ENCODE assay signal across 18 cellular contexts in the genomic region with DNA sequence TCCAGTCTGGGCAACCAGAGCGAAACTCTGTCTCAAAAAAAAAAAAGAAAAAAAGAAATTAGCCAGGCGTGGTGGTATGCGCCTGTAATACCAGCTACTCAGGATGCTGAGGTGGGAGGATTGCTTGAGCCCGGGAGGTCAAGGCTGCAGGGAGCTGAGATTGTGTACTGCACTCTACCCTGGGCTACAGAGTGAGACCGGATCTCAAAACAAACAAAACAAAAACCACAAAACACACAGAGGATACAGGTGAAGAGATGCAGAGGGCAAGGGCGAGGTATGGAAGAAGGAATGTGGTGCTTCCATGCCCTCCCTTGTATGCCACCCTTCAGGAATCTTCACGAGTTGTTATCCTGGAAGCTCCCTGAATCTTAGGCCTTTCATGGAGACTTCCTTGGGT.
DNase-seq lines count a peak whose midpoint lies in the region; ATAC-seq and TF ChIP-seq lines count a peak whose summit lies in the region.
"Had no signal": no experiment of that assay in that cellular context is flagged by ENCODE, and none has a peak within 500 bp of the region (broad histone marks: within the 10 kb centered on the region; RNA-seq: fewer than 3 reads in every experiment).

No MANE protein-coding gene starts in this region.

- H3K9me3 ChIP-seq in PC-3 (ENCODE audit: low read length) (no peaks in the 10 kb centered on the region), right cardiac atrium (ENCODE audit: control insufficient read depth, low read length) (no peaks in the 10 kb centered on the region)
- H3K9me3 ChIP-seq: A549 had no signal

- no peaks in the 10 kb centered on the region for H3K36me3 ChIP-seq in PC-3 (ENCODE audit: low read depth, low read length)

- no peak overlapping the region for H2AFZ ChIP-seq in PC-3 (ENCODE audit: low read length)
- H2AFZ ChIP-seq: GM23338 had no signal

- H3K9ac ChIP-seq in PC-3 (ENCODE audit: low read length): no peak overlapping the region

- no peak overlapping the region for H3K4me3 ChIP-seq in PC-3 (ENCODE audit: low read length)
- no peak overlapping the region for H3K4me3 ChIP-seq in right cardiac atrium (ENCODE audit: low read length)
- H3K4me3 ChIP-seq: A549, GM23338 had no signal

- H3K9me3 Mint-ChIP-seq in activated naive CD4-positive, alpha-beta T cell treated with anti-CD3 and anti-CD28 coated beads, Interleukin-2, amount 10 ng/mL, durations not matched to agents 7 days and 5 days: no peaks in the 10 kb centered on the region
- H3K9me3 Mint-ChIP-seq: CD4-positive, alpha-beta T cell; GM23338; HFFc6 had no signal

- peaks cover 23% of the 10 kb centered on the region for H3K27me3 Mint-ChIP-seq in activated naive CD4-positive, alpha-beta T cell treated with anti-CD3 and anti-CD28 coated beads, Interleukin-2, amount 10 ng/mL, durations not matched to agents 7 days and 5 days
- H3K27me3 Mint-ChIP-seq: CD4-positive, alpha-beta T cell had no signal

- H3F3A ChIP-seq in PC-3 (ENCODE audit: low read length, unreplicated experiment): no peaks in the 10 kb centered on the region

- DNase-seq in DMS53 (lab: John Stamatoyannopoulos, UW) (peak; percentile 59), DMS53 treated with DMSO at 0.1 percent for 48 hours (lab: John Stamatoyannopoulos, UW; ENCODE audit: unreplicated experiment) (no peak), PC-3 (peak; percentile 66), left kidney (ENCODE audit: low read depth, low spot score) (peak; percentile 66), right cardiac atrium (no peak)
- DNase-seq in activated naive CD4-positive, alpha-beta T cell treated with anti-CD3 and anti-CD28 coated beads, Interleukin-2, amount 10 ng/mL, durations not matched to agents 7 days and 5 days: no peak
- DNase-seq in activated naive CD4-positive, alpha-beta T cell (lab: John Stamatoyannopoulos, UW): no peak
- DNase-seq in stimulated activated CD4-positive, alpha-beta T cell treated with anti-CD3 and anti-CD28 coated beads, Interleukin-4, amount 100 ng/mL, for 24 hours: no peak
- DNase-seq: AML-193; CD4-positive, alpha-beta T cell; DMS153; GDM1; HFFc6 had no signal

- no peaks in the 10 kb centered on the region for H3K9me2 ChIP-seq in PC-3 (replicated peaks; ENCODE audit: low read length)

- H4K20me1 ChIP-seq in PC-3 (ENCODE audit: low read length): no peaks in the 10 kb centered on the region

- H3K27ac Mint-ChIP-seq in activated naive CD4-positive, alpha-beta T cell treated with anti-CD3 and anti-CD28 coated beads, Interleukin-2, amount 10 ng/mL, durations not matched to agents 7 days and 5 days: peak overlapping the region; percentile 71
- H3K27ac Mint-ChIP-seq: CD4-positive, alpha-beta T cell; GM23338; HFFc6 had no signal

- no peaks in the 10 kb centered on the region for H3K36me3 Mint-ChIP-seq in activated naive CD4-positive, alpha-beta T cell treated with anti-CD3 and anti-CD28 coated beads, Interleukin-2, amount 10 ng/mL, durations not matched to agents 7 days and 5 days

- 95% methylated on average over 7 of the region's 7 CpGs for WGBS in right cardiac atrium

- TF ChIP-seq CTCF in PC-3 (conservative IDR thresholded peaks at IDR 0.05; ENCODE audit: low read depth, low read length): no peak

- H3K4me1 Mint-ChIP-seq in activated naive CD4-positive, alpha-beta T cell treated with anti-CD3 and anti-CD28 coated beads, Interleukin-2, amount 10 ng/mL, durations not matched to agents 7 days and 5 days: peaks cover 9% of the 10 kb centered on the region

- no peak overlapping the region for H3K4me3 Mint-ChIP-seq in activated naive CD4-positive, alpha-beta T cell treated with anti-CD3 and anti-CD28 coated beads, Interleukin-2, amount 10 ng/mL, durations not matched to agents 7 days and 5 days
- H3K4me3 Mint-ChIP-seq: CD4-positive, alpha-beta T cell; GM23338; HFFc6 had no signal

- intact Hi-C loops in PC-3 (cut with micrococcal nuclease) (loop anchor here (5.0 to 10.0 kb wide), 3 partner anchors 222 to 630 kb away; a partner anchor contains a TSS), right cardiac atrium (cut with DNase I) (loop anchor here in 2 of 4 donors (5.0 to 10.0 kb wide), 2 partner anchors 230 to 438 kb away; no protein-coding TSS in a partner anchor)

- H3K4me1 ChIP-seq in PC-3 (ENCODE audit: insufficient read depth, low read length): peaks cover 10% of the 10 kb centered on the region
- H3K4me1 ChIP-seq in right cardiac atrium (ENCODE audit: control insufficient read depth, insufficient read depth, low read length): no peaks in the 10 kb centered on the region

- POLR2A ChIA-PET in PC-3 (lab: Charles Lee; ENCODE audit: unreplicated experiment): interaction anchor here (0.5 kb wide), 1 partner anchor 304 kb away, joined by 4 read pairs; no protein-coding TSS in a partner anchor

- no TSS peak for BruUV-seq in PC-3 (replicated peaks; lab: Mats Ljungman, UMichigan)

- H3K79me2 ChIP-seq in PC-3 (ENCODE audit: low read length): no peaks in the 10 kb centered on the region

- ATAC-seq in PC-3 (peak; percentile 68), right cardiac atrium (no peak)
- ATAC-seq: A549, GM23338, HCT116 had no signal

- H3K27ac ChIP-seq in PC-3 (ENCODE audit: low read length) (no peak overlapping the region), right cardiac atrium (ENCODE audit: low read length) (no peak overlapping the region)
- H3K27ac ChIP-seq: 22Rv1, A549, C4-2B had no signal

- H3K4me2 ChIP-seq in PC-3 (ENCODE audit: low read length): peak overlapping the region; percentile 39; the same call in 1 of the 2 replicates
- H3K4me2 ChIP-seq: A549, GM23338 had no signal

- CTCF ChIA-PET in activated naive CD4-positive, alpha-beta T cell treated with anti-CD3 and anti-CD28 coated beads, Interleukin-2, amount 10 ng/mL, durations not matched to agents 7 days and 5 days (lab: Charles Lee): no interaction called here
- CTCF ChIA-PET in PC-3 (lab: Charles Lee): interaction anchor here (0.6 kb wide), 2 partner anchors 38 to 293 kb away, joined by 3 to 4 read pairs; no protein-coding TSS in a partner anchor

- H3K27me3 ChIP-seq in PC-3 (ENCODE audit: low read length): no peaks in the 10 kb centered on the region
- H3K27me3 ChIP-seq in right cardiac atrium (ENCODE audit: control insufficient read depth, insufficient read depth): no peaks in the 10 kb centered on the region

Comparison
In these comparisons a context has a peak if more than half of its experiments do, and no peak if none do; other contexts are left out.
1. DNase-seq: peak in DMS53 (single experiment), PC-3 (single experiment) and left kidney (single experiment); none in DMS53 treated with DMSO at 0.1 percent for 48 hours (single experiment), activated naive CD4-positive, alpha-beta T cell treated with anti-CD3 and anti-CD28 coated beads, Interleukin-2, amount 10 ng/mL, durations not matched to agents 7 days and 5 days (single experiment), activated naive CD4-positive, alpha-beta T cell (0 of 4), stimulated activated CD4-positive, alpha-beta T cell treated with anti-CD3 and anti-CD28 coated beads, Interleukin-4, amount 100 ng/mL, for 24 hours (single experiment) and right cardiac atrium (0 of 3).